Comparison of ENCODE assay signal across 16 cellular contexts in the genomic region with DNA sequence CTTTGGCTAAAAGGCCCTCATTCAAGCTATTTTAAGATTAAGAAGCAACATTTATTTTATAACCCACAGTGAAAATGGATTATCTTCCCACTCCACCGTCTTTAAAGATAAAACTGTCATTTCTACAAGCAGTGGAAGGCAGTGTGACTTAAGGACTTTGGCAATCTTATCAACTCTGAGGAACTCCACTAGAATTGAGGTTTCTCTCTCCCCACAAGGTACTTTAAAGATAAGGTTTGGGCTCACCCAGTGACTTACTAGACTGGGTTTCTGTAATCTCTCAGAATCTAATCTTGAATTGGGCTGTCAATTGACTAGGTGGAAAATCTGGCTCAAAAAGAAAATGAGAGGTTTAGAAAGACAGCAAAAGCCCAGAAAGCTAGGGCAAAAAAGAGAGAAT. TPM values are rescaled to one million over a fixed set of nuclear protein-coding genes. Genes with fewer than 3 reads are reported as not detected.
DNase-seq lines count a peak whose midpoint lies in the region; ATAC-seq, FAIRE-seq and TF ChIP-seq lines count a peak whose summit lies in the region.
"Had no signal": no experiment of that assay in that cellular context is flagged by ENCODE, and none has a peak within 500 bp of the region (broad histone marks: within the 10 kb centered on the region; RNA-seq: fewer than 3 reads in every experiment).

No MANE protein-coding gene starts in this region.

- H3K9me3 ChIP-seq in cardiac muscle cell (ENCODE audit: low read depth) (no peaks in the 10 kb centered on the region), endodermal cell (ENCODE audit: control insufficient read depth, low read length) (peaks cover 21% of the 10 kb centered on the region), right lobe of liver (no peaks in the 10 kb centered on the region)

- H3K27ac ChIP-seq in cardiac muscle cell (peak overlapping the region; percentile 64), endodermal cell (ENCODE audit: low read depth, low read length) (no peak overlapping the region), right lobe of liver (no peak overlapping the region)
- H3K27ac ChIP-seq: BLaER1 treated with 17β-estradiol and CSF1 and Interleukin-3, amounts not matched to agents 10 nM and 100 nM had no signal

- intact Hi-C loops in left ventricle myocardium superior (cut with micrococcal nuclease) = no loop called here
- intact Hi-C loops in right lobe of liver (cut with DNase I) = loop anchor here in 1 of 2 donors (5.0 kb wide), 1 partner anchor 212 kb away; no protein-coding TSS in a partner anchor

- no peak overlapping the region for H3K27ac Mint-ChIP-seq in endodermal cell
- H3K27ac Mint-ChIP-seq in mesothelial cell of epicardium = peak overlapping the region; percentile 18
- H3K27ac Mint-ChIP-seq: CD4-positive, CD25-positive, alpha-beta regulatory T cell; GM23338 had no signal

- FAIRE-seq in GM19239 (lab: Jason Lieb, UNC) = no peak
- FAIRE-seq: HepG2 had no signal

- H3K27me3 ChIP-seq in cardiac muscle cell (no peaks in the 10 kb centered on the region), endodermal cell (ENCODE audit: control insufficient read depth, insufficient read depth, low read length, poor library complexity, severe bottlenecking) (peaks cover 10% of the 10 kb centered on the region), right lobe of liver (no peaks in the 10 kb centered on the region)
- H3K27me3 ChIP-seq: BLaER1 treated with 17β-estradiol and CSF1 and Interleukin-3, amounts not matched to agents 10 nM and 100 nM had no signal

- no peak for DNase-seq in cardiac muscle cell (ENCODE audit: low read depth in 1 of 2, low spot score in 1 of 2)
- no peak for DNase-seq in left ventricle myocardium superior
- no peak for DNase-seq in endodermal cell
- DNase-seq in mesothelial cell of epicardium (ENCODE audit: low spot score in 2 of 2, unreplicated experiment in 2 of 2) = no peak
- DNase-seq in GM19239 (ENCODE audit: insufficient read length, low spot score) = no peak
- DNase-seq in 8988T = no peak
- DNase-seq in right lobe of liver = no peak
- DNase-seq: ACHN; CD4-positive, CD25-positive, alpha-beta regulatory T cell; DMS53; GF-D8; H7 had no signal

- H3K36me3 ChIP-seq in cardiac muscle cell (no peaks in the 10 kb centered on the region), endodermal cell (ENCODE audit: control insufficient read depth, insufficient read depth, low read length) (no peaks in the 10 kb centered on the region), right lobe of liver (no peaks in the 10 kb centered on the region)
- H3K36me3 ChIP-seq: BLaER1 treated with 17β-estradiol and CSF1 and Interleukin-3, amounts not matched to agents 10 nM and 100 nM had no signal

- 9% methylated on average over 1 of the region's 1 CpG; no CpG with 5 or more reads in 1 of the 2 experiments for WGBS in endodermal cell (ENCODE audit: insufficient coverage in 1 of 2, insufficient read length in 1 of 2), 2 experiments
- WGBS in right lobe of liver (ENCODE audit: insufficient coverage, low coverage, low lambda C conversion rate, missing lambda C conversion rate) = 5% methylated on average over 1 of the region's 1 CpG

- no peaks in the 10 kb centered on the region for H3K36me3 Mint-ChIP-seq in endodermal cell (ENCODE audit: low read depth)
- no peaks in the 10 kb centered on the region for H3K36me3 Mint-ChIP-seq in mesothelial cell of epicardium
- H3K36me3 Mint-ChIP-seq: CD4-positive, CD25-positive, alpha-beta regulatory T cell had no signal

- H3K4me3 ChIP-seq in cardiac muscle cell (no peak overlapping the region), endodermal cell (ENCODE audit: low read length) (peak overlapping the region; percentile 48), right lobe of liver (no peak overlapping the region)
- H3K4me3 ChIP-seq: BLaER1 treated with 17β-estradiol and CSF1 and Interleukin-3, amounts not matched to agents 10 nM and 100 nM; GM23338 had no signal

- H3K9me3 Mint-ChIP-seq in endodermal cell = peaks cover 25% of the 10 kb centered on the region
- H3K9me3 Mint-ChIP-seq in mesothelial cell of epicardium = peaks cover 38% of the 10 kb centered on the region
- H3K9me3 Mint-ChIP-seq: GM23338 had no signal

- no peak for TF ChIP-seq CTCF in cardiac muscle cell (IDR thresholded peaks at IDR 0.05; ENCODE audit: low read depth, low read length)
- no peak for TF ChIP-seq CTCF in endodermal cell (conservative IDR thresholded peaks at IDR 0.05)
- no peak for TF ChIP-seq CTCF in mesothelial cell of epicardium (IDR thresholded peaks at IDR 0.05; ENCODE audit: unreplicated experiment)
- no peak for TF ChIP-seq CTCF in right lobe of liver (IDR thresholded peaks at IDR 0.05)

- no peak for TF ChIP-seq POLR2A in right lobe of liver (IDR thresholded peaks at IDR 0.05)

- no peak for ATAC-seq in left ventricle myocardium superior
- ATAC-seq in right lobe of liver = no peak
- ATAC-seq: GM23338, HepG2 had no signal

- H3K9ac ChIP-seq in endodermal cell (ENCODE audit: extremely low read depth, low read length, poor library complexity, severe bottlenecking) = no peak overlapping the region
- H3K9ac ChIP-seq: BLaER1 treated with 17β-estradiol and CSF1 and Interleukin-3, amounts not matched to agents 10 nM and 100 nM had no signal

- H3K27me3 Mint-ChIP-seq in endodermal cell (ENCODE audit: insufficient read depth) (peaks cover 67% of the 10 kb centered on the region), mesothelial cell of epicardium (ENCODE audit: low read depth) (no peaks in the 10 kb centered on the region)
- H3K27me3 Mint-ChIP-seq: CD4-positive, CD25-positive, alpha-beta regulatory T cell had no signal

- no peak overlapping the region for H3K4me3 Mint-ChIP-seq in endodermal cell
- H3K4me3 Mint-ChIP-seq in mesothelial cell of epicardium = no peak overlapping the region
- H3K4me3 Mint-ChIP-seq: CD4-positive, CD25-positive, alpha-beta regulatory T cell; GM23338 had no signal

- H3K4me1 Mint-ChIP-seq in endodermal cell (peaks cover 18% of the 10 kb centered on the region), mesothelial cell of epicardium (peaks cover 10% of the 10 kb centered on the region)
- H3K4me1 Mint-ChIP-seq: CD4-positive, CD25-positive, alpha-beta regulatory T cell; GM23338 had no signal

- peaks cover 21% of the 10 kb centered on the region for H3K4me1 ChIP-seq in cardiac muscle cell (ENCODE audit: low read depth)
- H3K4me1 ChIP-seq in endodermal cell (ENCODE audit: control insufficient read depth, insufficient read depth, low read length) = peaks cover 4% of the 10 kb centered on the region
- H3K4me1 ChIP-seq in right lobe of liver = no peaks in the 10 kb centered on the region
- H3K4me1 ChIP-seq: BLaER1 treated with 17β-estradiol and CSF1 and Interleukin-3, amounts not matched to agents 10 nM and 100 nM had no signal

RNA-seq across cellular contexts. Expression of a gene that starts 21.7 kb away (rescaled TPM):
- total RNA-seq in cardiac muscle cell = 0.74 and 1.3 TPM in 2 replicates
- polyA plus RNA-seq in cardiac muscle cell = 10.6 and 11.8 TPM in 2 replicates
- 2.8 TPM for total RNA-seq in left ventricle myocardium superior
- 1 to 10 TPM; 1.1 to 3.7 TPM for total RNA-seq in endodermal cell
- 6.2 TPM for polyA plus RNA-seq in endodermal cell (2013, experiment 1 of 2)
- polyA plus RNA-seq in endodermal cell (2013, experiment 2 of 2) = 4.1 TPM
- total RNA-seq in mesothelial cell of epicardium = 1.9 to 3.7 TPM (median 2.6 TPM) in 3 replicates
- total RNA-seq in right lobe of liver = 1 to 10 TPM in 1 of 6 experiments, under 1 TPM in 4, not detected in 1; 0.06 to 2.7 (median 0.59) TPM
- total RNA-seq: A172, HepG2 had no signal
- polyA plus RNA-seq: CD4-positive, CD25-positive, alpha-beta regulatory T cell; HepG2 had no signal
